23 cellular contexts compared by ENCODE assay signal in genomic region chr2:85188852-85189251, GRCh38. TPM values are rescaled to one million over a fixed set of nuclear protein-coding genes. Genes with fewer than 3 reads are reported as not detected.
DNase-seq lines count a peak whose midpoint lies in the region; ATAC-seq and TF ChIP-seq lines count a peak whose summit lies in the region.
"Had no signal": no experiment of that assay in that cellular context is flagged by ENCODE, and none has a peak within 500 bp of the region (broad histone marks: within the 10 kb centered on the region; RNA-seq: fewer than 3 reads in every experiment).

No MANE protein-coding gene starts in this region.

- in situ Hi-C loops in ACHN (cut with HindIII; ENCODE audit: low pct_ligation_motif_present, low pct_unique_long_range_greater_than_20kb, low sequenced_read_pairs), result no loop called here

- H3K4me1 Mint-ChIP-seq in WTC11 (peaks cover 64% of the 10 kb centered on the region), nephron progenitor cell (peaks cover 42% of the 10 kb centered on the region)
- peaks cover 7% of the 10 kb centered on the region for H3K4me1 Mint-ChIP-seq in activated CD8-positive, alpha-beta memory T cell treated with anti-CD3 and anti-CD28 coated beads, Interleukin-2, amount 10 ng/mL, durations not matched to agents 7 days and 5 days
- H3K4me1 Mint-ChIP-seq: activated naive CD4-positive, alpha-beta T cell treated with anti-CD3 and anti-CD28 coated beads, Interleukin-2, amount 10 ng/mL, durations not matched to agents 7 days and 5 days had no signal

- H3K27ac Mint-ChIP-seq in WTC11 (0 out of 2 replicates have a peak overlapping the region, but pooled peaks have one; percentile 42), nephron progenitor cell (peak overlapping the region; percentile 75)
- H3K27ac Mint-ChIP-seq in activated CD8-positive, alpha-beta memory T cell treated with anti-CD3 and anti-CD28 coated beads, Interleukin-2, amount 10 ng/mL, durations not matched to agents 7 days and 5 days, result no peak overlapping the region
- H3K27ac Mint-ChIP-seq: activated naive CD4-positive, alpha-beta T cell treated with anti-CD3 and anti-CD28 coated beads, Interleukin-2, amount 10 ng/mL, durations not matched to agents 7 days and 5 days had no signal

- POLR2A ChIA-PET in A673 (lab: Charles Lee; ENCODE audit: low non-redundant PET) (no interaction called here), WTC11 (lab: Charles Lee) (no interaction called here)

- no peaks in the 10 kb centered on the region for H3K9me3 ChIP-seq in A673 (ENCODE audit: low read depth, low read length, poor library complexity, severe bottlenecking)
- no peaks in the 10 kb centered on the region for H3K9me3 ChIP-seq in WERI-Rb-1 (ENCODE audit: severe bottlenecking)
- H3K9me3 ChIP-seq: BE2C, esophagus squamous epithelium, ovary, right lobe of liver, thyroid gland had no signal

- H3K9me3 Mint-ChIP-seq in WTC11, result 0 out of 2 replicates have a peak, but pooled peaks cover 3% of the 10 kb centered on the region
- H3K9me3 Mint-ChIP-seq in nephron progenitor cell, result no peaks in the 10 kb centered on the region
- H3K9me3 Mint-ChIP-seq in activated CD8-positive, alpha-beta memory T cell treated with anti-CD3 and anti-CD28 coated beads, Interleukin-2, amount 10 ng/mL, durations not matched to agents 7 days and 5 days (ENCODE audit: low read depth), result no peaks in the 10 kb centered on the region
- H3K9me3 Mint-ChIP-seq: activated naive CD4-positive, alpha-beta T cell treated with anti-CD3 and anti-CD28 coated beads, Interleukin-2, amount 10 ng/mL, durations not matched to agents 7 days and 5 days; central memory CD8-positive, alpha-beta T cell had no signal

- ATAC-seq in WTC11, result no peak
- no peak for ATAC-seq in activated CD8-positive, alpha-beta memory T cell treated with anti-CD3 and anti-CD28 coated beads, Interleukin-2, amount 10 ng/mL, durations not matched to agents 7 days and 5 days
- ATAC-seq: right lobe of liver, Right ventricle myocardium inferior had no signal

- CTCF ChIA-PET in A673 (lab: Charles Lee) (no interaction called here), WTC11 (lab: Charles Lee) (interaction anchor here (0.6 to 4.5 kb wide), 3 partner anchors 40 to 96 kb away, joined by 3 to 28 read pairs (median 4); no protein-coding TSS in a partner anchor)
- CTCF ChIA-PET in activated CD8-positive, alpha-beta memory T cell treated with anti-CD3 and anti-CD28 coated beads, Interleukin-2, amount 10 ng/mL, durations not matched to agents 7 days and 5 days (lab: Charles Lee), result no interaction called here

- H3K27me3 ChIP-seq in A673 (replicated peaks; ENCODE audit: insufficient read depth, low read depth, low read length, poor library complexity) (no peaks in the 10 kb centered on the region), WERI-Rb-1 (ENCODE audit: insufficient read depth, low read depth, severe bottlenecking) (no peaks in the 10 kb centered on the region)
- H3K27me3 ChIP-seq: BE2C, esophagus squamous epithelium, ovary, right lobe of liver, thyroid gland had no signal

- intact Hi-C loops in A673 (cut with micrococcal nuclease; ENCODE audit: unreplicated experiment), result no loop called here

- peak; percentile 37 for DNase-seq in A673 (ENCODE audit: low spot score)
- peak; percentile 39 for DNase-seq in GM03348 (ENCODE audit: low spot score)
- DNase-seq in WTC11 (ENCODE audit: low spot score), result no peak
- DNase-seq in nephron progenitor cell, result no peak
- DNase-seq in ACHN, result no peak
- no peak for DNase-seq in activated CD8-positive, alpha-beta memory T cell treated with anti-CD3 and anti-CD28 coated beads, Interleukin-2, amount 10 ng/mL, durations not matched to agents 7 days and 5 days
- DNase-seq in WERI-Rb-1, result no peak
- DNase-seq: activated CD4-positive, alpha-beta T cell treated with anti-CD3 and anti-CD28 coated beads, Interleukin-2, amount 50 U/mL, for 4 hours; activated naive CD4-positive, alpha-beta T cell treated with anti-CD3 and anti-CD28 coated beads, Interleukin-2, amount 10 ng/mL, durations not matched to agents 7 days and 5 days; BE2C; COR-L47; effector CD4-positive, alpha-beta T cell; esophagus squamous epithelium; Kasumi-1; NCI-H1436; NCI-H446; ovary; right lobe of liver; stimulated activated naive CD4-positive, alpha-beta T cell; T-helper 1 cell had no signal

- no TSS peak for BruUV-seq in A673 (replicated peaks; lab: Mats Ljungman, UMichigan)

- no peak overlapping the region for H3K4me3 Mint-ChIP-seq in WTC11
- peak overlapping the region; percentile 37 for H3K4me3 Mint-ChIP-seq in nephron progenitor cell
- no peak overlapping the region for H3K4me3 Mint-ChIP-seq in activated CD8-positive, alpha-beta memory T cell treated with anti-CD3 and anti-CD28 coated beads, Interleukin-2, amount 10 ng/mL, durations not matched to agents 7 days and 5 days
- H3K4me3 Mint-ChIP-seq: activated naive CD4-positive, alpha-beta T cell treated with anti-CD3 and anti-CD28 coated beads, Interleukin-2, amount 10 ng/mL, durations not matched to agents 7 days and 5 days; central memory CD8-positive, alpha-beta T cell had no signal

- H3K27me3 Mint-ChIP-seq in WTC11 (ENCODE audit: low read depth) (no peaks in the 10 kb centered on the region), nephron progenitor cell (ENCODE audit: low read depth, poor library complexity) (no peaks in the 10 kb centered on the region)
- H3K27me3 Mint-ChIP-seq in activated CD8-positive, alpha-beta memory T cell treated with anti-CD3 and anti-CD28 coated beads, Interleukin-2, amount 10 ng/mL, durations not matched to agents 7 days and 5 days, result peaks cover 19% of the 10 kb centered on the region

- TF ChIP-seq CTCF in A673 (conservative IDR thresholded peaks at IDR 0.05; ENCODE audit: low read depth, low read length) (no peak), WTC11 (IDR thresholded peaks at IDR 0.05) (no peak), nephron progenitor cell (IDR thresholded peaks at IDR 0.05) (no peak), WERI-Rb-1 (IDR thresholded peaks at IDR 0.05; ENCODE audit: low read depth, low read length) (no peak)

- peaks cover 22% of the 10 kb centered on the region for H3K36me3 Mint-ChIP-seq in WTC11
- H3K36me3 Mint-ChIP-seq in nephron progenitor cell (ENCODE audit: low read depth), result peaks cover 46% of the 10 kb centered on the region
- no peaks in the 10 kb centered on the region for H3K36me3 Mint-ChIP-seq in activated CD8-positive, alpha-beta memory T cell treated with anti-CD3 and anti-CD28 coated beads, Interleukin-2, amount 10 ng/mL, durations not matched to agents 7 days and 5 days
- H3K36me3 Mint-ChIP-seq: activated naive CD4-positive, alpha-beta T cell treated with anti-CD3 and anti-CD28 coated beads, Interleukin-2, amount 10 ng/mL, durations not matched to agents 7 days and 5 days had no signal

- no peak overlapping the region for H3K4me3 ChIP-seq in A673 (ENCODE audit: low read depth, low read length, poor library complexity, severe bottlenecking)
- no peak overlapping the region for H3K4me3 ChIP-seq in WERI-Rb-1 (ENCODE audit: low read depth, low read length)
- H3K4me3 ChIP-seq: esophagus squamous epithelium, ovary, right lobe of liver, thyroid gland had no signal

- H3K36me3 ChIP-seq in A673 (ENCODE audit: insufficient read depth, low read length, poor library complexity, severe bottlenecking), result no peaks in the 10 kb centered on the region
- 0 out of 2 replicates have a peak, but pooled peaks cover 2% of the 10 kb centered on the region for H3K36me3 ChIP-seq in WERI-Rb-1
- H3K36me3 ChIP-seq: BE2C, esophagus squamous epithelium, ovary, right lobe of liver, thyroid gland had no signal

- peaks cover 15% of the 10 kb centered on the region for H3K4me1 ChIP-seq in A673 (ENCODE audit: insufficient read depth, low read length, poor library complexity, severe bottlenecking)
- H3K4me1 ChIP-seq: BE2C, right lobe of liver had no signal

- no peak overlapping the region for H3K27ac ChIP-seq in A673 (ENCODE audit: low read depth, low read length, poor library complexity, severe bottlenecking)
- no peak overlapping the region for H3K27ac ChIP-seq in WERI-Rb-1
- H3K27ac ChIP-seq: esophagus squamous epithelium, ovary, right lobe of liver had no signal

TF ChIP-seq in WTC11, 78 proteins besides CTCF, POLR2A, EP300 and RAD21:
- no peak for TF ChIP-seq AR (CRISPR knock-in tag; IDR thresholded peaks at IDR 0.05)
- TF ChIP-seq E2F5 (CRISPR knock-in tag; IDR thresholded peaks at IDR 0.05), result no peak

RNA-seq across cellular contexts. Expression of gene TCF7L1, which starts 55.7 kb away (rescaled TPM):
- 21.9 and 29.3 TPM in 2 replicates for total RNA-seq in A673 (2021)
- total RNA-seq in WTC11 (2021), result 104 to 108 TPM (median 106 TPM) in 3 replicates
- total RNA-seq in activated CD8-positive, alpha-beta memory T cell treated with anti-CD3 and anti-CD28 coated beads, Interleukin-2, amount 10 ng/mL, durations not matched to agents 7 days and 5 days, result not detected

Comparison
In these comparisons a context has a peak if more than half of its experiments do, and no peak if none do; other contexts are left out.
1. DNase-seq: peak in A673 (single experiment) and GM03348 (single experiment); none in WTC11 (single experiment), nephron progenitor cell (single experiment), ACHN (single experiment), activated CD8-positive, alpha-beta memory T cell treated with anti-CD3 and anti-CD28 coated beads, Interleukin-2, amount 10 ng/mL, durations not matched to agents 7 days and 5 days (single experiment) and WERI-Rb-1 (single experiment).
2. RNA of gene TCF7L1, which starts 55.7 kb away (total RNA-seq): 104 to 108 TPM in WTC11 and 21.9 to 29.3 TPM in A673; not detected in activated CD8-positive, alpha-beta memory T cell treated with anti-CD3 and anti-CD28 coated beads, Interleukin-2, amount 10 ng/mL, durations not matched to agents 7 days and 5 days; every median in the first group is over 10 times any median in the second.